ENCODE assay signal across 22 cellular contexts in genomic region chr5:72400950-72401349, GRCh38.
"Had no signal": no experiment of that assay in that cellular context is flagged by ENCODE, and none has a peak within 500 bp of the region (broad histone marks: within the 10 kb centered on the region; RNA-seq: fewer than 3 reads in every experiment).

No MANE protein-coding gene starts in this region.

- H3K4me3 ChIP-seq: coronary artery, dorsolateral prefrontal cortex, esophagus muscularis mucosa, gastroesophageal sphincter, heart left ventricle, left lung, lower lobe of right lung, mucosa of descending colon had no signal

- H3K27ac ChIP-seq: dorsolateral prefrontal cortex, left lung, lower lobe of right lung had no signal

- DNase-seq: dermis blood vessel endothelial cell; dorsolateral prefrontal cortex; effector CD4-positive, alpha-beta T cell; effector memory CD4-positive, alpha-beta T cell; foreskin keratinocyte; heart left ventricle; hippocampal formation; left cardiac atrium; left lung; left ventricle myocardium superior; lower lobe of right lung; mesenchymal stem cell; mucosa of descending colon; naive B cell had no signal

- ATAC-seq: foreskin keratinocyte, gastroesophageal sphincter, heart left ventricle, left cardiac atrium, left lung, left ventricle myocardium superior, lower lobe of right lung, mucosa of descending colon had no signal

- H3K36me3 ChIP-seq: esophagus muscularis mucosa, gastroesophageal sphincter, heart left ventricle, left lung, lower lobe of right lung had no signal

- FAIRE-seq: colon, endothelial cell of umbilical vein, frontal cortex, islet of Langerhans, keratinocyte had no signal

- H3K27me3 ChIP-seq: dorsolateral prefrontal cortex, esophagus muscularis mucosa, foreskin keratinocyte, gastroesophageal sphincter, heart left ventricle, left lung had no signal
